ENCODE assay signal across 19 cellular contexts in the genomic region with DNA sequence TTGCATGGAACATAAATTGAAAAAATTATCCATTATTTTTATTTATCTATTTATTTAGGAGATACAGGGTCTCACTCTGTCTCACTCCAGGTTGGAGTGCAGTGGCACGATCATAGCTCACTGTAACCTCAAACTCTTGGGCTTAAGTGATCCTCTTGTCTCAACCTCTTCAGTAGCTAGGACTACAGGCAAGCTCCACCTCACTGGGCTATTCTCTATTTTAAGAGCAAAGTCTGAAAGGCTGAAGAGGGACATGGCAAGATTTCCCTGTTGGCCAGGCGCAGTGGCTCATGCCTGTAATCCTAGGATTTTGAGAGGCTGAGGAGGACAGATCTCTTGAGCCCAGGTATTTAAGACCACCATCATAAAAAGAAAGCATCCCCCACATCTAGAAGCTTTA. TPM values are rescaled to one million over a fixed set of nuclear protein-coding genes. Genes with fewer than 3 reads are reported as not detected.
DNase-seq lines count a peak whose midpoint lies in the region; ATAC-seq, FAIRE-seq and TF ChIP-seq lines count a peak whose summit lies in the region.
"Had no signal": no experiment of that assay in that cellular context is flagged by ENCODE, and none has a peak within 500 bp of the region (broad histone marks: within the 10 kb centered on the region; RNA-seq: fewer than 3 reads in every experiment).

No MANE protein-coding gene starts in this region.

- H3K4me1 ChIP-seq in HepG2 (ENCODE audit: insufficient read depth, low read length), result peaks cover 11% of the 10 kb centered on the region
- no peaks in the 10 kb centered on the region for H3K4me1 ChIP-seq in right lobe of liver
- H3K4me1 ChIP-seq in left lung, result peaks cover 0 to 2% of the 10 kb centered on the region in 2 donors
- H3K4me1 ChIP-seq: Caco-2 had no signal

- H3K9me3 ChIP-seq in HepG2 (ENCODE audit: low read length) (no peaks in the 10 kb centered on the region), right lobe of liver (no peaks in the 10 kb centered on the region), left lung (no peaks in the 10 kb centered on the region)
- H3K9me3 ChIP-seq: A549, Caco-2 had no signal

- CTCF ChIA-PET in HepG2 (lab: Yijun Ruan, JAX; ENCODE audit: low intra/inter-chr PET ratio, low total read pairs), result no interaction called here

- H3K27ac Mint-ChIP-seq in stimulated activated effector memory CD8-positive, alpha-beta T cell treated with anti-CD3 and anti-CD28 coated beads, Interleukin-12 subunit alpha, Interleukin-12 subunit beta, amount 100 ng/mL, for 72 hours, result no peak overlapping the region
- H3K27ac Mint-ChIP-seq: CD4-positive, alpha-beta T cell; HFFc6 had no signal

- no peak for TF ChIP-seq EP300 in HepG2 (IDR thresholded peaks at IDR 0.05; ENCODE audit: low read depth in 2 of 2, low read length in 2 of 2)
- TF ChIP-seq EP300 in HepG2 (CRISPR knock-in tag; IDR thresholded peaks at IDR 0.05; ENCODE audit: borderline replicate concordance), result no peak

- TF ChIP-seq POLR2A in HepG2 (IDR thresholded peaks at IDR 0.05; ENCODE audit: insufficient read depth in 1 of 2, low read depth in 2 of 2, low read length in 2 of 2) (no peak), right lobe of liver (IDR thresholded peaks at IDR 0.05) (no peak)

- no peaks in the 10 kb centered on the region for H4K20me1 ChIP-seq in HepG2 (ENCODE audit: insufficient read depth, low read length)

- peak; percentile 21 for DNase-seq in DMS79 (lab: John Stamatoyannopoulos, UW)
- DNase-seq in DMS79 treated with DMSO at 0.1 percent for 48 hours (lab: John Stamatoyannopoulos, UW), result no peak
- no peak for DNase-seq in HepG2 (ENCODE audit: low spot score)
- DNase-seq in right lobe of liver, result no peak
- DNase-seq in left lung, result no peak
- no peak for DNase-seq in germinal center (ENCODE audit: low spot score)
- DNase-seq in stimulated activated effector memory CD8-positive, alpha-beta T cell treated with anti-CD3 and anti-CD28 coated beads, Interleukin-12 subunit alpha, Interleukin-12 subunit beta, amount 100 ng/mL, for 72 hours (ENCODE audit: low spot score in 2 of 2), result no peak
- DNase-seq: AML-193; Caco-2; CD4-positive, alpha-beta T cell; GF-D8; GOT3; H7; HFFc6 had no signal

- no peak overlapping the region for H3K4me3 Mint-ChIP-seq in stimulated activated effector memory CD8-positive, alpha-beta T cell treated with anti-CD3 and anti-CD28 coated beads, Interleukin-12 subunit alpha, Interleukin-12 subunit beta, amount 100 ng/mL, for 72 hours
- H3K4me3 Mint-ChIP-seq: CD4-positive, alpha-beta T cell; HFFc6 had no signal

- no peak for TF ChIP-seq RAD21 in HepG2 (CRISPR knock-in tag; IDR thresholded peaks at IDR 0.05)

- H3K27ac ChIP-seq in HepG2 (ENCODE audit: extremely low read length, insufficient read depth, low read length) (no peak overlapping the region), right lobe of liver (no peak overlapping the region), left lung (no peak overlapping the region)
- H3K27ac ChIP-seq: 22Rv1, A549, C4-2B had no signal

- H3K9ac ChIP-seq in HepG2 (ENCODE audit: insufficient read depth, low read depth, low read length), result no peak overlapping the region

- 6% methylated on average over 2 of the region's 2 CpGs for WGBS in HepG2 (ENCODE audit: low lambda C conversion rate)
- WGBS in right lobe of liver (ENCODE audit: insufficient coverage, low coverage, low lambda C conversion rate, missing lambda C conversion rate), result 88% methylated on average over 2 of the region's 2 CpGs

- H3K27me3 ChIP-seq in HepG2 (ENCODE audit: control insufficient read depth in 1 of 2, insufficient read depth in 2 of 2, low read length in 2 of 2), result no peaks in the 10 kb centered on the region; a peak in 1 of 5 replicates
- H3K27me3 ChIP-seq in right lobe of liver, result no peaks in the 10 kb centered on the region
- no peaks in the 10 kb centered on the region for H3K27me3 ChIP-seq in left lung

- H3K4me3 ChIP-seq in HepG2 (replicated peaks in 1 of 3; ENCODE audit: insufficient read depth in 1 of 3, low read depth in 2 of 3, low read length in 3 of 3), result no peak overlapping the region
- no peak overlapping the region for H3K4me3 ChIP-seq in right lobe of liver
- H3K4me3 ChIP-seq in left lung, result no peak overlapping the region
- H3K4me3 ChIP-seq: A549 had no signal

- no peak for FAIRE-seq in HepG2 (lab: Jason Lieb, UNC)
- FAIRE-seq: A549 had no signal

- H3K36me3 Mint-ChIP-seq in stimulated activated effector memory CD8-positive, alpha-beta T cell treated with anti-CD3 and anti-CD28 coated beads, Interleukin-12 subunit alpha, Interleukin-12 subunit beta, amount 100 ng/mL, for 72 hours, result no peaks in the 10 kb centered on the region

- H3K9me3 Mint-ChIP-seq in stimulated activated effector memory CD8-positive, alpha-beta T cell treated with anti-CD3 and anti-CD28 coated beads, Interleukin-12 subunit alpha, Interleukin-12 subunit beta, amount 100 ng/mL, for 72 hours, result no peaks in the 10 kb centered on the region
- H3K9me3 Mint-ChIP-seq: CD4-positive, alpha-beta T cell; HFFc6 had no signal

- H3K4me1 Mint-ChIP-seq in stimulated activated effector memory CD8-positive, alpha-beta T cell treated with anti-CD3 and anti-CD28 coated beads, Interleukin-12 subunit alpha, Interleukin-12 subunit beta, amount 100 ng/mL, for 72 hours, result no peaks in the 10 kb centered on the region

- H3K4me2 ChIP-seq in HepG2 (ENCODE audit: low read depth, low read length), result no peak overlapping the region
- H3K4me2 ChIP-seq: A549 had no signal

- POLR2A ChIA-PET in HepG2 (lab: Yijun Ruan, JAX), result no interaction called here

- H2AFZ ChIP-seq in HepG2 (ENCODE audit: low read length), result no peak overlapping the region

- H3K36me3 ChIP-seq in HepG2 (replicated peaks in 1 of 2; ENCODE audit: control insufficient read depth in 1 of 2, insufficient read depth in 2 of 2, low read length in 2 of 2), result no peaks in the 10 kb centered on the region
- no peaks in the 10 kb centered on the region for H3K36me3 ChIP-seq in right lobe of liver
- no peaks in the 10 kb centered on the region for H3K36me3 ChIP-seq in left lung

- peak; percentile 32; the same call in 1 of the 3 replicates for ATAC-seq in HepG2
- no peak for ATAC-seq in right lobe of liver
- ATAC-seq in left lung, result peak; percentile 95
- no peak for ATAC-seq in HG03378 (IDR thresholded peaks at IDR 0.05; ENCODE audit: unreplicated experiment)
- no peak for ATAC-seq in stimulated activated effector memory CD8-positive, alpha-beta T cell treated with anti-CD3 and anti-CD28 coated beads, Interleukin-12 subunit alpha, Interleukin-12 subunit beta, amount 100 ng/mL, for 72 hours
- ATAC-seq: A549, HCT116 had no signal

- no TSS peak for BruUV-seq in HepG2 (replicated peaks; lab: Mats Ljungman, UMichigan)

- TF ChIP-seq CTCF in HepG2 (CRISPR knock-in tag; IDR thresholded peaks at IDR 0.05) (no peak), right lobe of liver (IDR thresholded peaks at IDR 0.05) (no peak), left lung (IDR thresholded peaks at IDR 0.05) (no peak)

- intact Hi-C loops in HepG2 (cut with micrococcal nuclease; ENCODE audit: unreplicated experiment) (no loop called here), right lobe of liver (cut with DNase I) (no loop called here), left lung (cut with DNase I) (no loop called here)

- no peaks in the 10 kb centered on the region for H3K79me2 ChIP-seq in HepG2 (ENCODE audit: insufficient read depth, low read length)

- in situ Hi-C loops in HepG2 (cut with HindIII; ENCODE audit: extremely low pct_ligation_motif_present, low pct_unique_long_range_greater_than_20kb), result no loop called here

TF ChIP-seq in HepG2, 621 proteins besides CTCF, POLR2A, EP300 and RAD21:
- no peak for TF ChIP-seq CCDC6 (CRISPR knock-in tag; IDR thresholded peaks at IDR 0.05)

RNA-seq across cellular contexts. Expression of gene RC3H1, which starts 14.0 kb away (rescaled TPM):
- total RNA-seq in HepG2 (2016; rRNA removed; fragmentation: Illumina TruSeq; extraction: Trizol) (19.6 and 24.4 TPM in 2 replicates), right lobe of liver (10 to 100 TPM; 15.7 to 22.2 (median 17.7) TPM), left lung (10 to 100 TPM; 32.7 to 35.7 TPM)
- 6.7 and 7.2 TPM in 2 replicates for total RNA-seq in HepG2 (2016; cell fraction: cytosol; rRNA removed; fragmentation: Illumina TruSeq; extraction: Trizol; ENCODE audit: low read depth)
- total RNA-seq in HepG2 (2016; cell fraction: insoluble cytoplasmic fraction; rRNA removed; fragmentation: Illumina TruSeq; extraction: Trizol), result 18.3 and 27.5 TPM in 2 replicates
- total RNA-seq in HepG2 (2016; cell fraction: membrane; rRNA removed; fragmentation: Illumina TruSeq; extraction: Trizol), result 11.2 and 12.6 TPM in 2 replicates
- 21.3 and 26.1 TPM in 2 replicates for total RNA-seq in HepG2 (2016; cell fraction: nucleus; rRNA removed; fragmentation: Illumina TruSeq; extraction: Trizol)
- polyA plus RNA-seq in HepG2 (2011; rRNA removed), result 8.5 and 11.2 TPM in 2 replicates
- 5.1 and 6.3 TPM in 2 replicates for polyA plus RNA-seq in HepG2 (2011; cell fraction: cytosol; rRNA removed)
- polyA plus RNA-seq in HepG2 (2011; cell fraction: nucleus; rRNA removed), result 7.4 and 7.9 TPM in 2 replicates
- polyA plus RNA-seq in HepG2 (2012), result 2.5 and 2.9 TPM in 2 replicates
- 0.45 and 0.52 TPM in 2 replicates for polyA plus RNA-seq in HepG2 (2016; cell fraction: cytosol; fragmentation: Illumina TruSeq; extraction: Trizol; ENCODE audit: low read depth)
- 9.6 and 9.9 TPM in 2 replicates for polyA plus RNA-seq in HepG2 (2016; cell fraction: insoluble cytoplasmic fraction; fragmentation: Illumina TruSeq; extraction: Trizol; ENCODE audit: low read depth)
- polyA plus RNA-seq in HepG2 (2016; cell fraction: membrane; fragmentation: Illumina TruSeq; extraction: Trizol; ENCODE audit: low read depth), result 1.7 and 1.9 TPM in 2 replicates
- 12.3 and 12.8 TPM in 2 replicates for polyA plus RNA-seq in HepG2 (2016; cell fraction: nucleus; fragmentation: Illumina TruSeq; extraction: Trizol; ENCODE audit: insufficient read depth, low read depth)
- 45.1 and 87.7 TPM in 2 replicates for polyA minus RNA-seq in HepG2 (2011; rRNA and poly(A)+ RNA removed; ENCODE audit: low replicate concordance)
- polyA minus RNA-seq in HepG2 (2011; cell fraction: cytosol; rRNA and poly(A)+ RNA removed), result 29.5 and 31.7 TPM in 2 replicates
- polyA minus RNA-seq in HepG2 (2011; cell fraction: nucleus; rRNA and poly(A)+ RNA removed), result 42.6 and 69.6 TPM in 2 replicates

Comparison
In these comparisons a context has a peak if more than half of its experiments do, and no peak if none do; other contexts are left out.
1. ATAC-seq: peak in HepG2 (single experiment) and left lung (single experiment); none in right lobe of liver (0 of 4), HG03378 (single experiment) and stimulated activated effector memory CD8-positive, alpha-beta T cell treated with anti-CD3 and anti-CD28 coated beads, Interleukin-12 subunit alpha, Interleukin-12 subunit beta, amount 100 ng/mL, for 72 hours (single experiment).